In the genomic region with DNA sequence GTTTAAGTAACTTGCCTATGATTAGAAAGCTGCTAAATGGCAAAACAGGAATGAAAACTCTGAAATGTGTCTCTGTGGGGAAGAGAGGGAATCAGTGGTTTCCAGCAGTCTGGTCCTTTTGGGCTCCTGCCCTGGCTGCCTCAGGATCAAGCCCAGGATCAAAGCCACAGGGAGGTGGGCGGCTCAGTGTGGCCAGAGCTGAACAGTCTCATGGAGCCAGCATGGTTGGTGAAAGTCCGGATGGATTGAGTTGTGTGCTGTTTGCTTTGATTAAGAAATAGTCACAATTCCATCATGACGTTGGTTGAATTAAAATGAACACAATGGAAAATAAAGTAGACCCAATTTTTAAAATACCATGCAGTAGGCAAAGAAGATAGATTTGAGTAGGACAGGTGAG, we compare ENCODE assay signal across 24 cellular contexts.
DNase-seq lines count a peak whose midpoint lies in the region; ATAC-seq, FAIRE-seq and TF ChIP-seq lines count a peak whose summit lies in the region.
"Had no signal": no experiment of that assay in that cellular context is flagged by ENCODE, and none has a peak within 500 bp of the region (broad histone marks: within the 10 kb centered on the region; RNA-seq: fewer than 3 reads in every experiment).

No MANE protein-coding gene starts in this region.

- no peaks in the 10 kb centered on the region for H3K27me3 Mint-ChIP-seq in osteocyte (ENCODE audit: unreplicated experiment)
- H3K27me3 Mint-ChIP-seq: B cell had no signal

- H3K79me2 ChIP-seq in K562 (ENCODE audit: control insufficient read depth, insufficient read depth, low read length) = no peaks in the 10 kb centered on the region

- no peak for TF ChIP-seq RAD21 in K562 (CRISPR knock-in tag; conservative IDR thresholded peaks at IDR 0.05 in 1 of 2, IDR thresholded peaks at IDR 0.05 in 1 of 2)

- intact Hi-C loops in K562 (cut with micrococcal nuclease) = no loop called here

- TF ChIP-seq CTCF in K562 (IDR thresholded peaks at IDR 0.05 in 2 of 3, conservative IDR thresholded peaks at IDR 0.05 in 1 of 3; ENCODE audit: insufficient read depth in 2 of 3, low read depth in 1 of 3, low read length in 3 of 3) = no peak
- no peak for TF ChIP-seq CTCF in osteocyte (IDR thresholded peaks at IDR 0.05)

- POLR2A ChIA-PET in K562 (lab: Yijun Ruan, JAX) = interaction anchor here (0.6 kb wide), 2 partner anchors 111 to 133 kb away, joined by 3 read pairs; no protein-coding TSS in a partner anchor

- H4K20me1 ChIP-seq in K562 (replicated peaks; ENCODE audit: control insufficient read depth, insufficient read depth, low read length) = no peaks in the 10 kb centered on the region

- no peak for TF ChIP-seq POLR2A in K562 (conservative IDR thresholded peaks at IDR 0.05)

- WGBS in K562 (ENCODE audit: insufficient coverage, low coverage, missing lambda C conversion rate) = 44% methylated on average over 3 of the region's 3 CpGs

- no peak overlapping the region for H3K9ac ChIP-seq in K562 (ENCODE audit: insufficient read depth in 1 of 2, low read depth in 2 of 2, low read length in 2 of 2)

- ATAC-seq in K562 (no peak), GM21528 (IDR thresholded peaks at IDR 0.05; ENCODE audit: low FRiP score, unreplicated experiment) (no peak), HG03097 (IDR thresholded peaks at IDR 0.05; ENCODE audit: low FRiP score, unreplicated experiment) (no peak)

- H3K27ac ChIP-seq in K562 (ENCODE audit: extremely low read depth, low read depth, low read length) = no peak overlapping the region
- H3K27ac ChIP-seq: Peyer's patch, SJCRH30 had no signal

- no peaks in the 10 kb centered on the region for H3K36me3 ChIP-seq in K562 (ENCODE audit: control insufficient read depth, insufficient read depth, low read length)
- H3K36me3 ChIP-seq: HAP-1, Peyer's patch, SJCRH30 had no signal

- peak overlapping the region; percentile 75 for H3K27ac Mint-ChIP-seq in osteocyte (ENCODE audit: unreplicated experiment)
- H3K27ac Mint-ChIP-seq: B cell, CD14-positive monocyte had no signal

- no peak overlapping the region for H3K4me3 ChIP-seq in K562
- H3K4me3 ChIP-seq: HAP-1, Peyer's patch, SJCRH30 had no signal

- no peaks in the 10 kb centered on the region for H3K4me1 ChIP-seq in K562 (replicated peaks in 1 of 2; ENCODE audit: control insufficient read depth in 2 of 2, insufficient read depth in 2 of 2, low read length in 2 of 2)
- H3K4me1 ChIP-seq: HAP-1, Peyer's patch had no signal

- H3K9me3 Mint-ChIP-seq in osteocyte (ENCODE audit: unreplicated experiment) = peaks cover 5% of the 10 kb centered on the region
- H3K9me3 Mint-ChIP-seq: CD14-positive monocyte had no signal

- in situ Hi-C loops in K562 (cut with MboI) = no loop called here

- H3K27me3 ChIP-seq in K562 (ENCODE audit: control insufficient read depth in 2 of 2, insufficient read depth in 2 of 2, low read length in 2 of 2) = no peaks in the 10 kb centered on the region
- H3K27me3 ChIP-seq: Peyer's patch had no signal

- BruUV-seq in K562 (replicated peaks; lab: Mats Ljungman, UMichigan) = no TSS peak

- no peak for FAIRE-seq in K562 (lab: Jason Lieb, UNC)
- FAIRE-seq: A204.1, D721Med, GM19239 had no signal

- peak overlapping the region; percentile 19; the same call in 1 of the 2 replicates for H2AFZ ChIP-seq in K562 (ENCODE audit: low read depth, low read length)

- no peaks in the 10 kb centered on the region for H3K9me3 ChIP-seq in K562 (replicated peaks; ENCODE audit: control insufficient read depth, insufficient read depth, low read depth, low read length)
- H3K9me3 ChIP-seq: HAP-1, Peyer's patch, SJCRH30 had no signal

- DNase-seq in GM03348 (ENCODE audit: low spot score) (peak; percentile 15), NCI-H1930 (lab: John Stamatoyannopoulos, UW) (peak; percentile 3 to 22), K562 (ENCODE audit: extremely low read depth in 1 of 4, low spot score in 3 of 4) (no peak), osteocyte (ENCODE audit: extremely low spot score, unreplicated experiment) (no peak)
- no peak for DNase-seq in activated CD4-positive, CD25-positive, alpha-beta regulatory T cell treated with anti-CD3 and anti-CD28 coated beads, Interleukin-2, amount 50 U/mL, for 72 hours
- DNase-seq: DMS53, GDM1, NCI-H1092, NCI-H1436, NCI-H2029, NCI-H2227 treated with DMSO at 0.1 percent for 48 hours, NCI-H510A treated with DMSO at 0.1 percent for 48 hours, NCI-H748 treated with DMSO at 0.1 percent for 48 hours, Peyer's patch, SJCRH30, T-helper 1 cell had no signal

- H3K36me3 Mint-ChIP-seq in osteocyte (ENCODE audit: unreplicated experiment) = no peaks in the 10 kb centered on the region
- H3K36me3 Mint-ChIP-seq: CD14-positive monocyte had no signal

- no peak overlapping the region for H3K4me3 Mint-ChIP-seq in osteocyte (ENCODE audit: unreplicated experiment)
- H3K4me3 Mint-ChIP-seq: B cell, CD14-positive monocyte had no signal

- H3K4me1 Mint-ChIP-seq in osteocyte (ENCODE audit: unreplicated experiment) = peaks cover 63% of the 10 kb centered on the region
- H3K4me1 Mint-ChIP-seq: CD14-positive monocyte had no signal

- H3K9me1 ChIP-seq in K562 (ENCODE audit: control insufficient read depth, insufficient read depth, low read length) = no peaks in the 10 kb centered on the region

- no peak overlapping the region for H3K4me2 ChIP-seq in K562 (ENCODE audit: insufficient read depth, low read length)

- CTCF ChIA-PET in K562 (lab: Yijun Ruan, JAX; ENCODE audit: low intra/inter-chr PET ratio) = no interaction called here

- no peak for TF ChIP-seq EP300 in K562 (IDR thresholded peaks at IDR 0.05; ENCODE audit: low read length)

TF ChIP-seq in K562, 482 proteins besides CTCF, POLR2A, EP300 and RAD21:
- TF ChIP-seq RBM39 (optimal IDR thresholded peaks at IDR 0.05; ENCODE audit: low read depth, low read length) (no peak), RBM14 (IDR thresholded peaks at IDR 0.05; ENCODE audit: borderline replicate concordance, insufficient read depth, low read depth, low read length) (no peak), NR0B1 (IDR thresholded peaks at IDR 0.05; ENCODE audit: partially characterized antibody) (no peak), CC2D1A (IDR thresholded peaks at IDR 0.05) (no peak), CBX1 (IDR thresholded peaks at IDR 0.05; ENCODE audit: low read depth) (no peak), ZNF197 (CRISPR knock-in tag; IDR thresholded peaks at IDR 0.05; ENCODE audit: low read depth) (no peak), MYNN (IDR thresholded peaks at IDR 0.05) (no peak), MYNN (CRISPR knock-in tag; IDR thresholded peaks at IDR 0.05) (no peak), BACH1 (tag; IDR thresholded peaks at IDR 0.05) (no peak), ZNF311 (CRISPR knock-in tag; IDR thresholded peaks at IDR 0.05) (no peak), THRAP3 (IDR thresholded peaks at IDR 0.05; ENCODE audit: borderline replicate concordance) (no peak), SREBF1 (IDR thresholded peaks at IDR 0.05; ENCODE audit: borderline replicate concordance, low read depth, low read length) (no peak), DIDO1 (tag; IDR thresholded peaks at IDR 0.05; ENCODE audit: low read depth) (no peak), GATAD2B (IDR thresholded peaks at IDR 0.05; ENCODE audit: borderline replicate concordance) (no peak), RBM34 (IDR thresholded peaks at IDR 0.05; ENCODE audit: borderline replicate concordance, insufficient read depth, low read length) (no peak), HNRNPH1 (optimal IDR thresholded peaks at IDR 0.05; ENCODE audit: low read depth, low read length) (no peak)
- TF ChIP-seq, protein P1, sequence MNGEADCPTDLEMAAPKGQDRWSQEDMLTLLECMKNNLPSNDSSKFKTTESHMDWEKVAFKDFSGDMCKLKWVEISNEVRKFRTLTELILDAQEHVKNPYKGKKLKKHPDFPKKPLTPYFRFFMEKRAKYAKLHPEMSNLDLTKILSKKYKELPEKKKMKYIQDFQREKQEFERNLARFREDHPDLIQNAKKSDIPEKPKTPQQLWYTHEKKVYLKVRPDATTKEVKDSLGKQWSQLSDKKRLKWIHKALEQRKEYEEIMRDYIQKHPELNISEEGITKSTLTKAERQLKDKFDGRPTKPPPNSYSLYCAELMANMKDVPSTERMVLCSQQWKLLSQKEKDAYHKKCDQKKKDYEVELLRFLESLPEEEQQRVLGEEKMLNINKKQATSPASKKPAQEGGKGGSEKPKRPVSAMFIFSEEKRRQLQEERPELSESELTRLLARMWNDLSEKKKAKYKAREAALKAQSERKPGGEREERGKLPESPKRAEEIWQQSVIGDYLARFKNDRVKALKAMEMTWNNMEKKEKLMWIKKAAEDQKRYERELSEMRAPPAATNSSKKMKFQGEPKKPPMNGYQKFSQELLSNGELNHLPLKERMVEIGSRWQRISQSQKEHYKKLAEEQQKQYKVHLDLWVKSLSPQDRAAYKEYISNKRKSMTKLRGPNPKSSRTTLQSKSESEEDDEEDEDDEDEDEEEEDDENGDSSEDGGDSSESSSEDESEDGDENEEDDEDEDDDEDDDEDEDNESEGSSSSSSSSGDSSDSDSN (IDR thresholded peaks at IDR 0.05; ENCODE audit: borderline replicate concordance in 1 of 2, low read depth in 2 of 2, low read length in 2 of 2) = no peak

Comparison
In these comparisons a context has a peak if more than half of its experiments do, and no peak if none do; other contexts are left out.
1. DNase-seq: peak in GM03348 (single experiment) and NCI-H1930 (2 of 2); none in K562 (0 of 4), osteocyte (single experiment) and activated CD4-positive, CD25-positive, alpha-beta regulatory T cell treated with anti-CD3 and anti-CD28 coated beads, Interleukin-2, amount 50 U/mL, for 72 hours (single experiment).